In genomic region chr11:8863838-8864237, GRCh38 we compare ENCODE assay signal across 10 cellular contexts. TPM values are rescaled to one million over a fixed set of nuclear protein-coding genes. Genes with fewer than 3 reads are reported as not detected.
DNase-seq lines count a peak whose midpoint lies in the region; ATAC-seq and TF ChIP-seq lines count a peak whose summit lies in the region.
"Had no signal": no experiment of that assay in that cellular context is flagged by ENCODE, and none has a peak within 500 bp of the region (broad histone marks: within the 10 kb centered on the region; RNA-seq: fewer than 3 reads in every experiment).

No MANE protein-coding gene starts in this region.

- TF ChIP-seq CTCF in hepatocyte (IDR thresholded peaks at IDR 0.05; ENCODE audit: poor library complexity), result no peak
- TF ChIP-seq CTCF in tibial artery (IDR thresholded peaks at IDR 0.05), result no peak
- TF ChIP-seq CTCF in right atrium auricular region (IDR thresholded peaks at IDR 0.05), result no peak

- H4K20me1 ChIP-seq in hepatocyte (ENCODE audit: insufficient read depth, poor library complexity, severe bottlenecking), result peaks cover 2% of the 10 kb centered on the region

- H3K27ac ChIP-seq in hepatocyte (peak overlapping the region; percentile 30), tibial artery (peak overlapping the region; percentile 19 to 28), right atrium auricular region (peak overlapping the region in 1 of 2 donors; percentile 22)

- H3K27me3 ChIP-seq in hepatocyte, result no peaks in the 10 kb centered on the region
- H3K27me3 ChIP-seq in tibial artery, result no peaks in the 10 kb centered on the region
- no peaks in the 10 kb centered on the region for H3K27me3 ChIP-seq in right atrium auricular region

- DNase-seq in HS-27A (ENCODE audit: low read depth) (peak; percentile 20), brain pericyte (ENCODE audit: low read depth, low spot score) (peak; percentile 56), hepatocyte (ENCODE audit: low spot score) (no peak), tibial artery (no peak), NCI-H1694 (lab: John Stamatoyannopoulos, UW) (no peak), right atrium auricular region (ENCODE audit: low spot score) (no peak)
- no peak for DNase-seq in activated naive CD4-positive, alpha-beta T cell treated with anti-CD3 and anti-CD28 coated beads, Interleukin-2, amount 50 U/mL, for 16 hours
- DNase-seq: glutamatergic neuron, NCI-H2029 treated with DMSO at 0.1 percent for 48 hours had no signal

- H3K9me3 ChIP-seq in hepatocyte (ENCODE audit: low read depth) (no peaks in the 10 kb centered on the region), tibial artery (no peaks in the 10 kb centered on the region), right atrium auricular region (no peaks in the 10 kb centered on the region)

- 50% methylated on average over 1 of the region's 1 CpG for WGBS in hepatocyte (ENCODE audit: low lambda C conversion rate, missing lambda C conversion rate)

- H3K4me1 ChIP-seq in hepatocyte (ENCODE audit: insufficient read depth) (peaks cover 20% of the 10 kb centered on the region), tibial artery (no peaks in the 10 kb centered on the region), right atrium auricular region (peaks cover 0 to 4% of the 10 kb centered on the region in 2 donors)

- H3K79me2 ChIP-seq in hepatocyte, result peaks cover 86% of the 10 kb centered on the region

- no peak for ATAC-seq in GM21576 (IDR thresholded peaks at IDR 0.05; ENCODE audit: unreplicated experiment)

- H3K4me3 ChIP-seq in hepatocyte (no peak overlapping the region), tibial artery (no peak overlapping the region), right atrium auricular region (no peak overlapping the region)

- intact Hi-C loops in tibial artery (cut with DNase I; ENCODE audit: low total_unique reads), result no loop called here

- H3K36me3 ChIP-seq in hepatocyte (replicated peaks; ENCODE audit: insufficient read depth, low read depth) (no peaks in the 10 kb centered on the region), tibial artery (no peaks in the 10 kb centered on the region), right atrium auricular region (no peaks in the 10 kb centered on the region)

- no peaks in the 10 kb centered on the region for H3K9me2 ChIP-seq in hepatocyte (replicated peaks; ENCODE audit: insufficient read depth)

- no peak overlapping the region for H3K4me2 ChIP-seq in hepatocyte

- H2AFZ ChIP-seq in hepatocyte, result no peak overlapping the region

RNA-seq across cellular contexts. Expression of gene AKIP1, which starts 47.2 kb away (rescaled TPM):
- total RNA-seq in hepatocyte, result 26.6 and 32.2 TPM in 2 replicates
- polyA plus RNA-seq in hepatocyte, result 31.3 and 41.1 TPM in 2 replicates
- total RNA-seq in right atrium auricular region, result 10 to 100 TPM; 31.8 to 34.7 TPM

Comparison
In these comparisons a context has a peak if more than half of its experiments do, and no peak if none do; other contexts are left out.
1. DNase-seq: peak in HS-27A (single experiment) and brain pericyte (single experiment); none in hepatocyte (single experiment), tibial artery (0 of 2), NCI-H1694 (single experiment), activated naive CD4-positive, alpha-beta T cell treated with anti-CD3 and anti-CD28 coated beads, Interleukin-2, amount 50 U/mL, for 16 hours (single experiment) and right atrium auricular region (single experiment).